Comparison of ENCODE assay signal across 8 cellular contexts in the genomic region with DNA sequence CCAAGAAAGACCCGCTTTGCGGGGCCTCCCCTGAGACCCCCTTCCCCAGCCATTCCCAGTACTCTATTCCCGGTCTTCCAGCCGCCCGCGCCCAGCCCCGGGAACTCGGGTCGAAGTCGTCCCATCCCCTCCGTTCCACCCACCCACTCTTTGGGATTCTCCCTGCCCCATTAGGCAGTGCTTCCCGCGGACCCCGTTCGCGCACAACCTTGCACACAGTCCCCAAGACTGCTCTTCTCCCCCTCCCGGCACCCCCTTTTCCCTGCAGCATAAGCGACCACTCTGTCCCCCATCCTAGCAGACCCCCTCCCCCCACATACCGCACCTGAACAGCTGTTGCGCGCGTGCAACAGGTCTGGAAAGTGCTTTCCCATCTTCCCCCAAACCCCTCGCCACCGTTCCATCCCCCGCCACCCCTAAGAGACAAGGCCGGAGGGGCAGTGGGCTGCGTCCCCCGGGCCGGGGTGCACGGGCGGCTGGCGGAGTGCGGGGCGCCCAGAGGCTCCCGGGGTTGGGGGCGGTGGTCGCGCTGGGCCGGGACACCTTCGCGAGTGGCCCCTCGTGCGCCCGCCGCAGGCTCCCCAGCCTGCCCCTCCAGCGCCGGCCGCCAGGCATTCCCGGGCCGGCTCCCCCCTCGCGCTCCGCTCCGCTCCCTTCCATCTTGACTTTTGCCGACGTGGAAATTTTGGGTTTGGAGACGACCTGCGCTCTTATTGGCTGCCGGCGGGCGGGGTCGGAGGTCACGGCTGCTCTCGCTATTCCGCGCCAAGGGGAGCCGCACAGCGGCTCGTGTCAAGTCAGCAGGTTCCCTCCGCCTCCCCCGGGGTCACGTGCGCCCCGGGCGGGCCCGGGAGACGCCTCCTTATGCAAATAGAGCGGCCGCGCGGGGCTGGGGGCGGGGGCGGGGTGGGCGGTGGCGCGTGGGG.
DNase-seq lines count a peak whose midpoint lies in the region; ATAC-seq and TF ChIP-seq lines count a peak whose summit lies in the region.

No MANE protein-coding gene starts in this region.

- peaks cover 0 to 6% (median 0%) of the 10 kb centered on the region in 3 donors for H3K27me3 ChIP-seq in stomach

- H3K4me3 ChIP-seq in fibroblast of villous mesenchyme (ENCODE audit: low read depth, low read length): peak overlapping the region; percentile 77
- peak overlapping the region; percentile 64 to 92 (median 76) for H3K4me3 ChIP-seq in stomach

- peak; percentile 93 for DNase-seq in DMS53 treated with DMSO at 0.1 percent for 48 hours (lab: John Stamatoyannopoulos, UW; ENCODE audit: unreplicated experiment)
- peak; percentile 91 for DNase-seq in RKO (ENCODE audit: low spot score)
- DNase-seq in activated T-helper 2 cell treated with anti-CD3 and anti-CD28 coated beads, Interferon-gamma antibody, Interleukin-2, Interleukin-4, amounts not matched to agents 10 μg/mL and 5 μg/mL and 100 μg/mL, durations not matched to agents 14 hours and 24 hours and 36 hours (ENCODE audit: low spot score): peak; percentile 90
- DNase-seq in fibroblast of villous mesenchyme (ENCODE audit: low read depth): peak; percentile 86
- peak; percentile 76 for DNase-seq in neural crest cell (ENCODE audit: low read depth, low spot score)
- DNase-seq in stomach: peak; percentile 97

- peak overlapping the region; percentile 83 to 97 (median 90) for H3K27ac ChIP-seq in stomach

- no peaks in the 10 kb centered on the region for H3K9me3 ChIP-seq in stomach

- TF ChIP-seq POLR2A in stomach (IDR thresholded peaks at IDR 0.05): no peak

- peak; percentile 75 for ATAC-seq in GM21619 (IDR thresholded peaks at IDR 0.05; ENCODE audit: unreplicated experiment)

- TF ChIP-seq CTCF in fibroblast of villous mesenchyme (IDR thresholded peaks at IDR 0.05; ENCODE audit: insufficient read depth, low read depth, low read length) (no peak), neural crest cell (conservative IDR thresholded peaks at IDR 0.05) (no peak), stomach (IDR thresholded peaks at IDR 0.05) (no peak)

- H3K36me3 Mint-ChIP-seq in activated T-helper 2 cell treated with anti-CD3 and anti-CD28 coated beads, Interferon-gamma antibody, Interleukin-2, Interleukin-4, amounts not matched to agents 10 μg/mL and 5 μg/mL and 100 μg/mL, durations not matched to agents 14 hours and 24 hours and 36 hours (ENCODE audit: low read depth): peaks cover 11% of the 10 kb centered on the region
- no peaks in the 10 kb centered on the region for H3K36me3 Mint-ChIP-seq in neural crest cell (ENCODE audit: low read depth)

- peaks cover 12 to 49% (median 32%) of the 10 kb centered on the region in 4 donors for H3K4me1 ChIP-seq in stomach

- H3K27me3 Mint-ChIP-seq in activated T-helper 2 cell treated with anti-CD3 and anti-CD28 coated beads, Interferon-gamma antibody, Interleukin-2, Interleukin-4, amounts not matched to agents 10 μg/mL and 5 μg/mL and 100 μg/mL, durations not matched to agents 14 hours and 24 hours and 36 hours (ENCODE audit: low read depth): peaks cover 15% of the 10 kb centered on the region
- H3K27me3 Mint-ChIP-seq in neural crest cell (ENCODE audit: low read depth): peaks cover 25% of the 10 kb centered on the region

- no peak for TF ChIP-seq EP300 in Ishikawa (IDR thresholded peaks at IDR 0.05; ENCODE audit: borderline replicate concordance)
- no peak for TF ChIP-seq EP300 in stomach (IDR thresholded peaks at IDR 0.05)

- H3K4me3 Mint-ChIP-seq in activated T-helper 2 cell treated with anti-CD3 and anti-CD28 coated beads, Interferon-gamma antibody, Interleukin-2, Interleukin-4, amounts not matched to agents 10 μg/mL and 5 μg/mL and 100 μg/mL, durations not matched to agents 14 hours and 24 hours and 36 hours (ENCODE audit: low read depth): peak overlapping the region; percentile 90
- peak overlapping the region; percentile 97 for H3K4me3 Mint-ChIP-seq in neural crest cell

- no peaks in the 10 kb centered on the region for H3K9me3 Mint-ChIP-seq in activated T-helper 2 cell treated with anti-CD3 and anti-CD28 coated beads, Interferon-gamma antibody, Interleukin-2, Interleukin-4, amounts not matched to agents 10 μg/mL and 5 μg/mL and 100 μg/mL, durations not matched to agents 14 hours and 24 hours and 36 hours
- no peaks in the 10 kb centered on the region for H3K9me3 Mint-ChIP-seq in neural crest cell

- intact Hi-C loops in activated T-helper 2 cell treated with anti-CD3 and anti-CD28 coated beads, Interferon-gamma antibody, Interleukin-2, Interleukin-4, amounts not matched to agents 10 μg/mL and 5 μg/mL and 100 μg/mL, durations not matched to agents 14 hours and 24 hours and 36 hours (cut with micrococcal nuclease): loop anchor here (5.0 kb wide), 2 partner anchors 53 to 112 kb away; no protein-coding TSS in a partner anchor
- intact Hi-C loops in stomach (cut with DNase I; ENCODE audit: low total_unique reads): no loop called here

- no peak for TF ChIP-seq RAD21 in Ishikawa (IDR thresholded peaks at IDR 0.05; ENCODE audit: low read depth)

- peaks cover 13% of the 10 kb centered on the region for H3K4me1 Mint-ChIP-seq in activated T-helper 2 cell treated with anti-CD3 and anti-CD28 coated beads, Interferon-gamma antibody, Interleukin-2, Interleukin-4, amounts not matched to agents 10 μg/mL and 5 μg/mL and 100 μg/mL, durations not matched to agents 14 hours and 24 hours and 36 hours (ENCODE audit: low read depth)
- peaks cover 42% of the 10 kb centered on the region for H3K4me1 Mint-ChIP-seq in neural crest cell

- 0 to 1% (median 1%) methylated on average over 25 to 86 of the region's 86 CpGs for WGBS in stomach, 5 donors

- H3K36me3 ChIP-seq in stomach: no peaks in the 10 kb centered on the region

- H3K27ac Mint-ChIP-seq in activated T-helper 2 cell treated with anti-CD3 and anti-CD28 coated beads, Interferon-gamma antibody, Interleukin-2, Interleukin-4, amounts not matched to agents 10 μg/mL and 5 μg/mL and 100 μg/mL, durations not matched to agents 14 hours and 24 hours and 36 hours: peak overlapping the region; percentile 82
- H3K27ac Mint-ChIP-seq in neural crest cell (ENCODE audit: unreplicated experiment): peak overlapping the region; percentile 92

TF ChIP-seq in Ishikawa, 13 proteins besides CTCF, POLR2A, EP300 and RAD21:
- TF ChIP-seq NFIC (IDR thresholded peaks at IDR 0.05): no peak
- TF ChIP-seq, protein P1, sequence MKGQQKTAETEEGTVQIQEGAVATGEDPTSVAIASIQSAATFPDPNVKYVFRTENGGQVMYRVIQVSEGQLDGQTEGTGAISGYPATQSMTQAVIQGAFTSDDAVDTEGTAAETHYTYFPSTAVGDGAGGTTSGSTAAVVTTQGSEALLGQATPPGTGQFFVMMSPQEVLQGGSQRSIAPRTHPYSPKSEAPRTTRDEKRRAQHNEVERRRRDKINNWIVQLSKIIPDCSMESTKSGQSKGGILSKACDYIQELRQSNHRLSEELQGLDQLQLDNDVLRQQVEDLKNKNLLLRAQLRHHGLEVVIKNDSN (IDR thresholded peaks at IDR 0.05): peak; percentile 94
- TF ChIP-seq, protein P2, sequence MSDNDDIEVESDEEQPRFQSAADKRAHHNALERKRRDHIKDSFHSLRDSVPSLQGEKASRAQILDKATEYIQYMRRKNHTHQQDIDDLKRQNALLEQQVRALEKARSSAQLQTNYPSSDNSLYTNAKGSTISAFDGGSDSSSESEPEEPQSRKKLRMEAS (IDR thresholded peaks at IDR 0.05): peak; percentile 52; the same call in 1 of the 2 replicates
- peak; percentile 6; the same call in 1 of the 2 replicates for TF ChIP-seq TEAD4 (IDR thresholded peaks at IDR 0.05)
- TF ChIP-seq, protein P3, sequence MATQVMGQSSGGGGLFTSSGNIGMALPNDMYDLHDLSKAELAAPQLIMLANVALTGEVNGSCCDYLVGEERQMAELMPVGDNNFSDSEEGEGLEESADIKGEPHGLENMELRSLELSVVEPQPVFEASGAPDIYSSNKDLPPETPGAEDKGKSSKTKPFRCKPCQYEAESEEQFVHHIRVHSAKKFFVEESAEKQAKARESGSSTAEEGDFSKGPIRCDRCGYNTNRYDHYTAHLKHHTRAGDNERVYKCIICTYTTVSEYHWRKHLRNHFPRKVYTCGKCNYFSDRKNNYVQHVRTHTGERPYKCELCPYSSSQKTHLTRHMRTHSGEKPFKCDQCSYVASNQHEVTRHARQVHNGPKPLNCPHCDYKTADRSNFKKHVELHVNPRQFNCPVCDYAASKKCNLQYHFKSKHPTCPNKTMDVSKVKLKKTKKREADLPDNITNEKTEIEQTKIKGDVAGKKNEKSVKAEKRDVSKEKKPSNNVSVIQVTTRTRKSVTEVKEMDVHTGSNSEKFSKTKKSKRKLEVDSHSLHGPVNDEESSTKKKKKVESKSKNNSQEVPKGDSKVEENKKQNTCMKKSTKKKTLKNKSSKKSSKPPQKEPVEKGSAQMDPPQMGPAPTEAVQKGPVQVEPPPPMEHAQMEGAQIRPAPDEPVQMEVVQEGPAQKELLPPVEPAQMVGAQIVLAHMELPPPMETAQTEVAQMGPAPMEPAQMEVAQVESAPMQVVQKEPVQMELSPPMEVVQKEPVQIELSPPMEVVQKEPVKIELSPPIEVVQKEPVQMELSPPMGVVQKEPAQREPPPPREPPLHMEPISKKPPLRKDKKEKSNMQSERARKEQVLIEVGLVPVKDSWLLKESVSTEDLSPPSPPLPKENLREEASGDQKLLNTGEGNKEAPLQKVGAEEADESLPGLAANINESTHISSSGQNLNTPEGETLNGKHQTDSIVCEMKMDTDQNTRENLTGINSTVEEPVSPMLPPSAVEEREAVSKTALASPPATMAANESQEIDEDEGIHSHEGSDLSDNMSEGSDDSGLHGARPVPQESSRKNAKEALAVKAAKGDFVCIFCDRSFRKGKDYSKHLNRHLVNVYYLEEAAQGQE (IDR thresholded peaks at IDR 0.05; ENCODE audit: low read depth): no peak
- no peak for TF ChIP-seq ZBTB7A (IDR thresholded peaks at IDR 0.05; ENCODE audit: low read depth)
- TF ChIP-seq EGR1 (IDR thresholded peaks at IDR 0.05): no peak
- TF ChIP-seq CEBPB (IDR thresholded peaks at IDR 0.05): no peak
- TF ChIP-seq TAF1 (IDR thresholded peaks at IDR 0.05; ENCODE audit: low read depth): peak; percentile 32; the same call in 1 of the 2 replicates
- no peak for TF ChIP-seq FOXM1 (IDR thresholded peaks at IDR 0.05; ENCODE audit: borderline replicate concordance, low read depth)
- peak; percentile 75; the same call in 1 of the 2 replicates for TF ChIP-seq YY1 (IDR thresholded peaks at IDR 0.05; ENCODE audit: low read depth)
- TF ChIP-seq TCF12 (IDR thresholded peaks at IDR 0.05; ENCODE audit: low read depth): peak; percentile 51; the same call in 1 of the 2 replicates
- TF ChIP-seq CREB1 (IDR thresholded peaks at IDR 0.05; ENCODE audit: low read depth): 0 out of 2 replicates have a peak, but pooled peaks have one; percentile 23
TF ChIP-seq in Ishikawa: peak in this region for 7.

Comparison
In these comparisons a context has a peak if more than half of its experiments do, and no peak if none do; other contexts are left out.
1. Peak in every context shown above with its lines: DNase-seq, ATAC-seq, H3K4me3 ChIP-seq and H3K27ac ChIP-seq.